In genomic region chr3:194686816-194687637, GRCh38 we compare ENCODE assay signal across 8 cellular contexts. TPM values are rescaled to one million over a fixed set of nuclear protein-coding genes. Genes with fewer than 3 reads are reported as not detected.
DNase-seq lines count a peak whose midpoint lies in the region; ATAC-seq, FAIRE-seq and TF ChIP-seq lines count a peak whose summit lies in the region.

No MANE protein-coding gene starts in this region.

- DNase-seq in activated CD4-positive, alpha-beta T cell treated with anti-CD3 and anti-CD28 coated beads for 4 hours, result peak; percentile 18 to 20
- DNase-seq in activated CD4-positive, alpha-beta T cell treated with anti-CD3 and anti-CD28 coated beads, Interleukin-2, amount 50 U/mL, for 4 hours, result no peak
- DNase-seq in Panc1 (ENCODE audit: low read depth, low spot score) (no peak), brain microvascular endothelial cell (no peak), small intestine (no peak)

- 1 to 2% (median 2%) methylated on average over 75 to 86 of the region's 86 CpGs for WGBS in small intestine, 3 donors

- TF ChIP-seq CTCF in Panc1 (IDR thresholded peaks at IDR 0.05) (no peak), brain microvascular endothelial cell (IDR thresholded peaks at IDR 0.05; ENCODE audit: low read depth, low read length, missing control alignments) (no peak)

- intact Hi-C loops in Panc1 (cut with micrococcal nuclease; ENCODE audit: unreplicated experiment), result loop anchor here (10.0 kb wide), 3 partner anchors 188 to 838 kb away; no protein-coding TSS in a partner anchor

- no peak for FAIRE-seq in small intestine (lab: Jason Lieb, UNC)

- H3K36me3 ChIP-seq in Panc1 (ENCODE audit: control insufficient read depth, insufficient read depth, low read length), result no peaks in the 10 kb centered on the region
- H3K36me3 ChIP-seq in brain microvascular endothelial cell (replicated peaks), result peaks cover 20% of the 10 kb centered on the region
- no peaks in the 10 kb centered on the region for H3K36me3 ChIP-seq in iPS-20b (ENCODE audit: insufficient read depth, low read depth, low read length)
- H3K36me3 ChIP-seq in small intestine (ENCODE audit: control insufficient read depth in 2 of 2, insufficient read depth in 2 of 2, low read length in 2 of 2), result no peaks in the 10 kb centered on the region

- in situ Hi-C loops in Panc1 (cut with HindIII; ENCODE audit: low pct_unique_long_range_greater_than_20kb, low sequenced_read_pairs) (no loop called here), brain microvascular endothelial cell (cut with HindIII; ENCODE audit: low pct_ligation_motif_present, low sequenced_read_pairs) (no loop called here)

- H3K27me3 ChIP-seq in Panc1 (ENCODE audit: control insufficient read depth, insufficient read depth, low read length) (no peaks in the 10 kb centered on the region), brain microvascular endothelial cell (replicated peaks) (no peaks in the 10 kb centered on the region), iPS-20b (ENCODE audit: insufficient read depth, low read length) (peaks cover 37% of the 10 kb centered on the region), small intestine (ENCODE audit: control insufficient read depth in 2 of 2, insufficient read depth in 2 of 2, low read length in 2 of 2) (peaks cover 0 to 4% of the 10 kb centered on the region in 2 donors)

- BruUV-seq in Panc1 (replicated peaks; lab: Mats Ljungman, UMichigan), result no TSS peak

- H3K27ac ChIP-seq in Panc1 (ENCODE audit: low read length) (peak overlapping the region; percentile 77), brain microvascular endothelial cell (peak overlapping the region; percentile 64), iPS-20b (ENCODE audit: low read length) (no peak overlapping the region), small intestine (ENCODE audit: low read depth in 1 of 2, low read length in 1 of 2) (peak overlapping the region in 1 of 2 donors; percentile 89)

- no peaks in the 10 kb centered on the region for H3K9me3 ChIP-seq in Panc1 (ENCODE audit: control insufficient read depth, insufficient read depth, low read depth, low read length)
- no peaks in the 10 kb centered on the region for H3K9me3 ChIP-seq in iPS-20b (ENCODE audit: insufficient read depth, low read depth, low read length)
- no peaks in the 10 kb centered on the region for H3K9me3 ChIP-seq in small intestine (ENCODE audit: control insufficient read depth, low read depth)

- CTCF ChIA-PET in Panc1 (lab: Charles Lee), result interaction anchor here (0.5 to 1.4 kb wide), 7 partner anchors 82 to 584 kb away, joined by 3 to 7 read pairs (median 4); partner anchors contain the start of gene XXYLT1

- peaks cover 57% of the 10 kb centered on the region for H3K4me1 ChIP-seq in Panc1 (ENCODE audit: control insufficient read depth, insufficient read depth, low read length)
- peaks cover 11% of the 10 kb centered on the region for H3K4me1 ChIP-seq in iPS-20b (ENCODE audit: insufficient read depth, low read length)
- peaks cover 3% of the 10 kb centered on the region in 2 donors for H3K4me1 ChIP-seq in small intestine (ENCODE audit: control insufficient read depth in 2 of 2, insufficient read depth in 1 of 2, low read depth in 1 of 2, low read length in 1 of 2)

- POLR2A ChIA-PET in Panc1 (lab: Charles Lee), result interaction anchor here (0.6 to 0.7 kb wide), 2 partner anchors 399 to 526 kb away, joined by 3 to 4 read pairs; no protein-coding TSS in a partner anchor

- ATAC-seq in Panc1 (peak; percentile 1), GM18519 (IDR thresholded peaks at IDR 0.05; ENCODE audit: low FRiP score, unreplicated experiment) (no peak), GM21360 (IDR thresholded peaks at IDR 0.05; ENCODE audit: unreplicated experiment) (no peak)

- H3K4me3 ChIP-seq in Panc1 (ENCODE audit: low read depth in 2 of 2, low read length in 2 of 2), result peak overlapping the region; percentile 72 to 91
- peak overlapping the region; percentile 77 for H3K4me3 ChIP-seq in brain microvascular endothelial cell (ENCODE audit: low read depth, low read length)
- H3K4me3 ChIP-seq in iPS-20b (ENCODE audit: low read length), result peak overlapping the region; percentile 77
- H3K4me3 ChIP-seq in small intestine (ENCODE audit: low read depth in 1 of 2, low read length in 2 of 2), result peak overlapping the region; percentile 54 to 62

- H3K9ac ChIP-seq in iPS-20b (ENCODE audit: low read depth, low read length), result peak overlapping the region; percentile 39; the same call in 1 of the 2 replicates

RNA-seq across cellular contexts. Expression of gene FAM43A, which starts 1.3 kb away (rescaled TPM):
- total RNA-seq in Panc1 (2021; ENCODE audit: unreplicated experiment), result 51.4 TPM
- 76.9 TPM for polyA plus RNA-seq in Panc1 (2012; ENCODE audit: insufficient read length)
- 1 to 10 TPM in 2 of 3 donors, under 1 TPM in 1; 0.45 to 9.8 (median 1.6) TPM for polyA plus RNA-seq in small intestine

RNA-seq across cellular contexts. Expression of gene LSG1, which starts 15.0 kb away (rescaled TPM):
- 72.9 TPM for total RNA-seq in Panc1 (2021; ENCODE audit: unreplicated experiment)
- 52.9 TPM for polyA plus RNA-seq in Panc1 (2012; ENCODE audit: insufficient read length)
- polyA plus RNA-seq in small intestine, result 10 to 100 TPM; 17.7 to 23.2 (median 20.7) TPM

RNA-seq across cellular contexts. Expression of gene TMEM44, which starts 53.8 kb away (rescaled TPM):
- total RNA-seq in Panc1 (2021; ENCODE audit: unreplicated experiment), result 70.1 TPM
- 69.9 TPM for polyA plus RNA-seq in Panc1 (2012; ENCODE audit: insufficient read length)
- polyA plus RNA-seq in small intestine, result 10 to 100 TPM in 1 of 3 donors, 1 to 10 TPM in 2; 2.7 to 12.2 (median 3.6) TPM

Comparison
In these comparisons a context has a peak if more than half of its experiments do, and no peak if none do; other contexts are left out.
1. DNase-seq: peak in activated CD4-positive, alpha-beta T cell treated with anti-CD3 and anti-CD28 coated beads for 4 hours (2 of 2); none in activated CD4-positive, alpha-beta T cell treated with anti-CD3 and anti-CD28 coated beads, Interleukin-2, amount 50 U/mL, for 4 hours (0 of 2), Panc1 (single experiment), brain microvascular endothelial cell (single experiment) and small intestine (single experiment).
2. Peak in every context shown above with its lines, with median percentiles within 50 percentile points of each other: H3K4me3 ChIP-seq.